Comparison of ENCODE assay signal across 19 cellular contexts in genomic region chr1:112737573-112737972, GRCh38.
"Had no signal": no experiment of that assay in that cellular context is flagged by ENCODE, and none has a peak within 500 bp of the region (broad histone marks: within the 10 kb centered on the region; RNA-seq: fewer than 3 reads in every experiment).

No MANE protein-coding gene starts in this region.

- H3K4me3 ChIP-seq: adrenal gland, esophagus muscularis mucosa, mucosa of descending colon, stomach, testis, upper lobe of left lung had no signal

- H3K9me3 ChIP-seq: adrenal gland, mucosa of descending colon, testis, upper lobe of left lung had no signal

- H3K27ac ChIP-seq: adrenal gland, esophagus muscularis mucosa, stomach, testis, upper lobe of left lung had no signal

- H3K36me3 ChIP-seq: adrenal gland, esophagus muscularis mucosa, stomach, upper lobe of left lung had no signal

- ATAC-seq: activated naive CD4-positive, alpha-beta T cell treated with anti-CD3 and anti-CD28 coated beads, Interleukin-2, amount 50 U/mL, for 72 hours; left cardiac atrium; mucosa of descending colon had no signal

- H3K4me1 ChIP-seq: adrenal gland, esophagus muscularis mucosa, stomach, testis, upper lobe of left lung had no signal

- DNase-seq: activated CD4-positive, CD25-positive, alpha-beta regulatory T cell treated with anti-CD3 and anti-CD28 coated beads, Interleukin-2, amount 50 U/mL, for 72 hours; activated CD8-positive, alpha-beta memory T cell treated with anti-CD3 and anti-CD28 coated beads for 24 hours; activated CD8-positive, alpha-beta memory T cell treated with anti-CD3 and anti-CD28 coated beads, Interleukin-2, amount 50 U/mL, for 48 hours; activated effector memory CD4-positive, alpha-beta T cell treated with anti-CD3 and anti-CD28 coated beads, Interleukin-2, amount 50 U/mL, for 16 hours; activated T-cell treated with anti-CD3 and anti-CD28 coated beads, Interleukin-2, amount 50 U/mL, for 48 hours; adrenal gland; cerebellar nuclear complex; cortex of kidney; left cardiac atrium; mesenchymal stem cell; mucosa of descending colon; naive B cell; stimulated activated CD4-positive, alpha-beta T cell treated with anti-CD3 and anti-CD28 coated beads, Interleukin-2, amount 100 ng/mL, for 24 hours; stomach; SW 1271; testis; upper lobe of left lung had no signal
